ENCODE assay signal across 15 cellular contexts in genomic region chr2:39203382-39203781, GRCh38. TPM values are rescaled to one million over a fixed set of nuclear protein-coding genes. Genes with fewer than 3 reads are reported as not detected.
"Had no signal": no experiment of that assay in that cellular context is flagged by ENCODE, and none has a peak within 500 bp of the region (broad histone marks: within the 10 kb centered on the region; RNA-seq: fewer than 3 reads in every experiment).

No MANE protein-coding gene starts in this region.

- H3K4me3 ChIP-seq: adrenal gland, gastrocnemius medialis, heart right ventricle, ovary, right lobe of liver, stomach, testis, upper lobe of right lung had no signal

- DNase-seq: activated CD8-positive, alpha-beta memory T cell treated with anti-CD3 and anti-CD28 coated beads, Interleukin-2, amount 50 U/mL, for 4 hours; activated T-cell treated with anti-CD3 and anti-CD28 coated beads, Interleukin-2, amount 50 U/mL, for 72 hours; adrenal gland; gastrocnemius medialis; heart right ventricle; midbrain; ovary; right lobe of liver; stomach; testis; upper lobe of right lung had no signal

- ATAC-seq: gastrocnemius medialis, heart right ventricle, left lobe of liver, right lobe of liver, SK-N-SH treated with all-trans-retinoic acid at 6 μM for 48 hours, upper lobe of right lung had no signal

- H3K36me3 ChIP-seq: adrenal gland, gastrocnemius medialis, heart right ventricle, ovary, right lobe of liver, stomach, upper lobe of right lung had no signal

- H3K27ac Mint-ChIP-seq: activated T-cell treated with anti-CD3 and anti-CD28 coated beads, Interleukin-2, amount 50 U/mL, for 72 hours had no signal

- H3K9me3 ChIP-seq: gastrocnemius medialis, ovary, right lobe of liver, stomach, testis, upper lobe of right lung had no signal

- H3K27me3 ChIP-seq: adrenal gland, gastrocnemius medialis, heart right ventricle, ovary, right lobe of liver, stomach, testis, upper lobe of right lung had no signal

- H3K27ac ChIP-seq: adrenal gland, epithelial cell of prostate, gastrocnemius medialis, heart right ventricle, ovary, right lobe of liver, stomach, testis, upper lobe of right lung had no signal

- H3K4me1 ChIP-seq: adrenal gland, gastrocnemius medialis, heart right ventricle, right lobe of liver, stomach, testis, upper lobe of right lung had no signal

RNA-seq across cellular contexts. Expression of gene CDKL4, which starts 40.4 kb away (rescaled TPM):
- total RNA-seq: left lobe of liver had no signal
- polyA plus RNA-seq: keratinocyte, stomach had no signal
